1 cellular context compared by ENCODE assay signal in genomic region chr22:20963201-20964052, GRCh38.
A peak's percentile ranks its signal among the peaks of the same experiment; 100 is the strongest.
TF ChIP-seq lines count a peak whose summit lies in the region.

No MANE protein-coding gene starts in this region.

TF ChIP-seq in HepG2, 621 proteins besides CTCF, POLR2A, EP300 and RAD21 (continued from another document and continues in another):
- TF ChIP-seq ZNF264 (CRISPR knock-in tag; IDR thresholded peaks at IDR 0.05): 0 out of 2 replicates have a peak, but pooled peaks have one; percentile 31
- TF ChIP-seq ZNF841 (CRISPR knock-in tag; IDR thresholded peaks at IDR 0.05; ENCODE audit: borderline replicate concordance): no peak
- no peak for TF ChIP-seq GRHL1 (CRISPR knock-in tag; conservative IDR thresholded peaks at IDR 0.05)
- TF ChIP-seq IKZF5 (CRISPR knock-in tag; IDR thresholded peaks at IDR 0.05): 0 out of 2 replicates have a peak, but pooled peaks have one; percentile 30
- TF ChIP-seq BHLHE40 (IDR thresholded peaks at IDR 0.05; ENCODE audit: low read length): no peak
- peak; percentile 47; the same call in 1 of the 2 replicates for TF ChIP-seq ZNF644 (CRISPR knock-in tag; IDR thresholded peaks at IDR 0.05; ENCODE audit: low read depth)
- peak; percentile 48; the same call in 1 of the 2 replicates for TF ChIP-seq BRD4 (CRISPR knock-in tag; IDR thresholded peaks at IDR 0.05)
- peak; percentile 35; the same call in 1 of the 2 replicates for TF ChIP-seq IRF9 (CRISPR knock-in tag; IDR thresholded peaks at IDR 0.05; ENCODE audit: borderline replicate concordance)
- 0 out of 2 replicates have a peak, but pooled peaks have one; percentile 35 for TF ChIP-seq KDM6A (CRISPR knock-in tag; IDR thresholded peaks at IDR 0.05; ENCODE audit: low read depth)
- TF ChIP-seq PPARG (CRISPR knock-in tag; conservative IDR thresholded peaks at IDR 0.05): no peak
- TF ChIP-seq ZMYM3 (CRISPR knock-in tag; IDR thresholded peaks at IDR 0.05): peak; percentile 70; the same call in 1 of the 2 replicates
- TF ChIP-seq MAZ (IDR thresholded peaks at IDR 0.05; ENCODE audit: borderline replicate concordance, low read depth, low read length): no peak
- peak; percentile 45; the same call in 1 of the 2 replicates for TF ChIP-seq MAZ (CRISPR knock-in tag; IDR thresholded peaks at IDR 0.05; ENCODE audit: low read depth)
- TF ChIP-seq RBAK (CRISPR knock-in tag; IDR thresholded peaks at IDR 0.05): 0 out of 2 replicates have a peak, but pooled peaks have one; percentile 15
- TF ChIP-seq ZNF775 (CRISPR knock-in tag; IDR thresholded peaks at IDR 0.05; ENCODE audit: borderline replicate concordance): no peak
- TF ChIP-seq ZFP62 (CRISPR knock-in tag; IDR thresholded peaks at IDR 0.05): no peak
- TF ChIP-seq GATAD1 (CRISPR knock-in tag; IDR thresholded peaks at IDR 0.05): peak; percentile 33; the same call in 1 of the 2 replicates
- 0 out of 2 replicates have a peak, but pooled peaks have one; percentile 38 for TF ChIP-seq ZNF317 (CRISPR knock-in tag; IDR thresholded peaks at IDR 0.05)
- no peak for TF ChIP-seq TCF12 (IDR thresholded peaks at IDR 0.05)
- no peak for TF ChIP-seq TCF12 (CRISPR knock-in tag; IDR thresholded peaks at IDR 0.05)
- TF ChIP-seq ARID5B (CRISPR knock-in tag; IDR thresholded peaks at IDR 0.05): peak; percentile 52
- 0 out of 2 replicates have a peak, but pooled peaks have one; percentile 0 for TF ChIP-seq ZNF451 (CRISPR knock-in tag; IDR thresholded peaks at IDR 0.05)
- TF ChIP-seq SP4 (CRISPR knock-in tag; IDR thresholded peaks at IDR 0.05): peak; percentile 70
- peak; percentile 65 for TF ChIP-seq ZNF605 (CRISPR knock-in tag; IDR thresholded peaks at IDR 0.05)
- TF ChIP-seq ZNF792 (CRISPR knock-in tag; IDR thresholded peaks at IDR 0.05): peak; percentile 68; the same call in 1 of the 2 replicates
- TF ChIP-seq REL (CRISPR knock-in tag; conservative IDR thresholded peaks at IDR 0.05): peak; percentile 42; the same call in 1 of the 2 replicates
- no peak for TF ChIP-seq NONO (IDR thresholded peaks at IDR 0.05)
- TF ChIP-seq NONO (CRISPR knock-in tag; conservative IDR thresholded peaks at IDR 0.05): peak; percentile 24; the same call in 1 of the 2 replicates
- peak; percentile 65 for TF ChIP-seq ZEB1 (IDR thresholded peaks at IDR 0.05; ENCODE audit: insufficient replicate concordance, low read depth)
- peak; percentile 96 for TF ChIP-seq ZNF687 (CRISPR knock-in tag; IDR thresholded peaks at IDR 0.05)
- TF ChIP-seq ZBTB7B (CRISPR knock-in tag; IDR thresholded peaks at IDR 0.05): peak; percentile 96
- TF ChIP-seq PCBP1 (IDR thresholded peaks at IDR 0.05; ENCODE audit: borderline replicate concordance, low read depth, low read length): 0 out of 2 replicates have a peak, but pooled peaks have one; percentile 44
- TF ChIP-seq ESRRA (CRISPR knock-in tag; IDR thresholded peaks at IDR 0.05; ENCODE audit: low read depth): peak; percentile 87
- 0 out of 2 replicates have a peak, but pooled peaks have one; percentile 45 for TF ChIP-seq HINFP (CRISPR knock-in tag; IDR thresholded peaks at IDR 0.05; ENCODE audit: low read depth)
- TF ChIP-seq HOXA3 (CRISPR knock-in tag; IDR thresholded peaks at IDR 0.05): peak; percentile 67
- peak; percentile 60; the same call in 1 of the 2 replicates for TF ChIP-seq HIVEP1 (CRISPR knock-in tag; IDR thresholded peaks at IDR 0.05)
- TF ChIP-seq FOXP4 (CRISPR knock-in tag; IDR thresholded peaks at IDR 0.05): peak; percentile 35; the same call in 1 of the 2 replicates
- TF ChIP-seq SRSF4 (IDR thresholded peaks at IDR 0.05; ENCODE audit: low read depth, low read length, poor library complexity, severe bottlenecking): no peak
- TF ChIP-seq FOXO1 (CRISPR knock-in tag; IDR thresholded peaks at IDR 0.05): 0 out of 2 replicates have a peak, but pooled peaks have one; percentile 9
- no peak for TF ChIP-seq ZKSCAN5 (CRISPR knock-in tag; IDR thresholded peaks at IDR 0.05)
- no peak for TF ChIP-seq SIX1 (CRISPR knock-in tag; IDR thresholded peaks at IDR 0.05; ENCODE audit: borderline replicate concordance)
- no peak for TF ChIP-seq CENPX (CRISPR knock-in tag; IDR thresholded peaks at IDR 0.05)
- peak in 1 of 2 experiments; percentile 61; a peak in 2 of 4 replicates for TF ChIP-seq HMGXB4 (CRISPR knock-in tag; IDR thresholded peaks at IDR 0.05; ENCODE audit: borderline replicate concordance in 1 of 2, low read depth in 1 of 2)
- 0 out of 2 replicates have a peak, but pooled peaks have one; percentile 70 for TF ChIP-seq DNMT3B (CRISPR knock-in tag; conservative IDR thresholded peaks at IDR 0.05)
- peak; percentile 57; the same call in 1 of the 2 replicates for TF ChIP-seq ZMYM2 (CRISPR knock-in tag; IDR thresholded peaks at IDR 0.05)
- TF ChIP-seq ZNF350 (CRISPR knock-in tag; IDR thresholded peaks at IDR 0.05; ENCODE audit: borderline replicate concordance, low read depth): peak; percentile 74
- peak; percentile 56; the same call in 1 of the 2 replicates for TF ChIP-seq HNF4A (CRISPR knock-in tag; IDR thresholded peaks at IDR 0.05)
- no peak for TF ChIP-seq TBL1XR1 (IDR thresholded peaks at IDR 0.05; ENCODE audit: borderline replicate concordance, low read length, partially characterized antibody)
- TF ChIP-seq ZNF343 (CRISPR knock-in tag; IDR thresholded peaks at IDR 0.05): 0 out of 2 replicates have a peak, but pooled peaks have one; percentile 53
- TF ChIP-seq SAP130 (CRISPR knock-in tag; IDR thresholded peaks at IDR 0.05; ENCODE audit: low read depth): peak; percentile 76
